Comparison of ENCODE assay signal across 21 cellular contexts in genomic region chr10:26508016-26508415, GRCh38.
DNase-seq lines count a peak whose midpoint lies in the region; ATAC-seq and TF ChIP-seq lines count a peak whose summit lies in the region.
"Had no signal": no experiment of that assay in that cellular context is flagged by ENCODE, and none has a peak within 500 bp of the region (broad histone marks: within the 10 kb centered on the region; RNA-seq: fewer than 3 reads in every experiment).

No MANE protein-coding gene starts in this region.

- H3K4me3 Mint-ChIP-seq in CD4-positive, alpha-beta T cell = no peak overlapping the region
- H3K4me3 Mint-ChIP-seq in activated B cell treated with CpG ODN at 0.5 μM for 24 hours (no peak overlapping the region), naive B cell (no peak overlapping the region)

- intact Hi-C loops in CD4-positive, alpha-beta T cell (cut with DNase I, micrococcal nuclease) = no loop called here
- intact Hi-C loops in activated B cell treated with CpG ODN at 0.5 μM for 24 hours (cut with micrococcal nuclease) (no loop called here), A673 (cut with micrococcal nuclease; ENCODE audit: unreplicated experiment) (no loop called here)

- peak overlapping the region; percentile 43 for H3K27ac Mint-ChIP-seq in CD4-positive, alpha-beta T cell
- H3K27ac Mint-ChIP-seq in activated B cell treated with CpG ODN at 0.5 μM for 24 hours = peak overlapping the region; percentile 20
- H3K27ac Mint-ChIP-seq in naive B cell = peak overlapping the region in 4 of 6 donors; percentile 20 to 84 (median 67)

- DNase-seq in AG10803 (ENCODE audit: low read depth) (peak; percentile 59), activated B cell treated with CpG ODN at 0.5 μM for 24 hours (no peak), naive B cell (no peak), DMS79 (lab: John Stamatoyannopoulos, UW) (no peak), NCI-H345 (lab: John Stamatoyannopoulos, UW) (no peak), A673 (ENCODE audit: low spot score) (no peak)
- DNase-seq in CD4-positive, alpha-beta T cell = no peak
- DNase-seq: ACHN, AML-193, COR-L47, NCI-H1417 treated with DMSO at 0.1 percent for 48 hours, NCI-H187 treated with DMSO at 0.1 percent for 48 hours, NCI-H2227 treated with DMSO at 0.1 percent for 48 hours, NCI-H524, PC-3, RPMI8226, SHP77 treated with DMSO at 0.1 percent for 48 hours had no signal

- no peak for TF ChIP-seq CTCF in AG10803 (conservative IDR thresholded peaks at IDR 0.05; ENCODE audit: low read length)
- TF ChIP-seq CTCF in CD4-positive, alpha-beta T cell (IDR thresholded peaks at IDR 0.05) = no peak
- TF ChIP-seq CTCF in activated B cell treated with CpG ODN at 0.5 μM for 24 hours (IDR thresholded peaks at IDR 0.05) = no peak
- TF ChIP-seq CTCF in A673 (conservative IDR thresholded peaks at IDR 0.05; ENCODE audit: low read depth, low read length) = no peak

- CTCF ChIA-PET in CD4-positive, alpha-beta T cell (lab: Charles Lee) = interaction anchor here (1.4 kb wide), 1 partner anchor 12 kb away, joined by 4 read pairs; no protein-coding TSS in a partner anchor
- CTCF ChIA-PET in activated B cell treated with CpG ODN at 0.5 μM for 24 hours (lab: Charles Lee) = no interaction called here
- CTCF ChIA-PET in A673 (lab: Charles Lee) = interaction anchor here (0.7 kb wide), 1 partner anchor 258 kb away, joined by 3 read pairs; no protein-coding TSS in a partner anchor

- H3K4me3 ChIP-seq in AG10803 (ENCODE audit: low read length) (no peak overlapping the region), A673 (ENCODE audit: low read depth, low read length, poor library complexity, severe bottlenecking) (no peak overlapping the region)

- peaks cover 94% of the 10 kb centered on the region for H3K36me3 Mint-ChIP-seq in CD4-positive, alpha-beta T cell (ENCODE audit: low read depth)
- H3K36me3 Mint-ChIP-seq in activated B cell treated with CpG ODN at 0.5 μM for 24 hours (ENCODE audit: low read depth) (peaks cover 89% of the 10 kb centered on the region), naive B cell (peaks cover 49 to 50% of the 10 kb centered on the region in 2 donors)

- POLR2A ChIA-PET in CD4-positive, alpha-beta T cell (lab: Charles Lee) = interaction anchor here (0.5 kb wide), 1 partner anchor 21 kb away, joined by 3 read pairs; no protein-coding TSS in a partner anchor
- POLR2A ChIA-PET in activated B cell treated with CpG ODN at 0.5 μM for 24 hours (lab: Charles Lee) (no interaction called here), A673 (lab: Charles Lee; ENCODE audit: low non-redundant PET) (no interaction called here)

- no peak overlapping the region for H3K27ac ChIP-seq in CD4-positive, alpha-beta T cell (ENCODE audit: low read depth, low read length)
- H3K27ac ChIP-seq in A673 (ENCODE audit: low read depth, low read length, poor library complexity, severe bottlenecking) = no peak overlapping the region
- H3K27ac ChIP-seq: C4-2B, KMS-11 had no signal

- H3K4me1 Mint-ChIP-seq in CD4-positive, alpha-beta T cell (ENCODE audit: low read depth) = peaks cover 33% of the 10 kb centered on the region
- H3K4me1 Mint-ChIP-seq in activated B cell treated with CpG ODN at 0.5 μM for 24 hours (peaks cover 11% of the 10 kb centered on the region), naive B cell (peaks cover 20 to 25% (median 21%) of the 10 kb centered on the region in 3 donors)

- H3K36me3 ChIP-seq in A673 (ENCODE audit: insufficient read depth, low read length, poor library complexity, severe bottlenecking) = no peaks in the 10 kb centered on the region

- H3K27me3 Mint-ChIP-seq in CD4-positive, alpha-beta T cell = no peaks in the 10 kb centered on the region
- no peaks in the 10 kb centered on the region for H3K27me3 Mint-ChIP-seq in activated B cell treated with CpG ODN at 0.5 μM for 24 hours
- no peaks in the 10 kb centered on the region for H3K27me3 Mint-ChIP-seq in naive B cell

- H3K9me3 Mint-ChIP-seq in CD4-positive, alpha-beta T cell = no peaks in the 10 kb centered on the region
- peaks cover 4% of the 10 kb centered on the region for H3K9me3 Mint-ChIP-seq in activated B cell treated with CpG ODN at 0.5 μM for 24 hours
- peaks cover 0 to 4% (median 1%) of the 10 kb centered on the region in 7 donors for H3K9me3 Mint-ChIP-seq in naive B cell

- H3K9me3 ChIP-seq in CD4-positive, alpha-beta T cell (ENCODE audit: control insufficient read depth, low read length) = no peaks in the 10 kb centered on the region
- H3K9me3 ChIP-seq in A673 (ENCODE audit: low read depth, low read length, poor library complexity, severe bottlenecking) = peaks cover 2% of the 10 kb centered on the region

- BruUV-seq in A673 (replicated peaks; lab: Mats Ljungman, UMichigan) = no TSS peak

- no peak for ATAC-seq in CD4-positive, alpha-beta T cell (ENCODE audit: poor library complexity)
- ATAC-seq in activated B cell treated with CpG ODN at 0.5 μM for 24 hours (ENCODE audit: low read depth) (no peak), naive B cell (ENCODE audit: low read depth in 2 of 2) (no peak), HG02571 (IDR thresholded peaks at IDR 0.05; ENCODE audit: unreplicated experiment) (no peak)
- ATAC-seq: PC-3, SK-N-SH treated with all-trans-retinoic acid at 6 μM for 48 hours had no signal

- H3K27me3 ChIP-seq in CD4-positive, alpha-beta T cell (ENCODE audit: control insufficient read depth, insufficient read depth, low read length) = no peaks in the 10 kb centered on the region
- no peaks in the 10 kb centered on the region for H3K27me3 ChIP-seq in A673 (replicated peaks; ENCODE audit: insufficient read depth, low read depth, low read length, poor library complexity)

- no peaks in the 10 kb centered on the region for H3K4me1 ChIP-seq in A673 (ENCODE audit: insufficient read depth, low read length, poor library complexity, severe bottlenecking)
